In the genomic region with DNA sequence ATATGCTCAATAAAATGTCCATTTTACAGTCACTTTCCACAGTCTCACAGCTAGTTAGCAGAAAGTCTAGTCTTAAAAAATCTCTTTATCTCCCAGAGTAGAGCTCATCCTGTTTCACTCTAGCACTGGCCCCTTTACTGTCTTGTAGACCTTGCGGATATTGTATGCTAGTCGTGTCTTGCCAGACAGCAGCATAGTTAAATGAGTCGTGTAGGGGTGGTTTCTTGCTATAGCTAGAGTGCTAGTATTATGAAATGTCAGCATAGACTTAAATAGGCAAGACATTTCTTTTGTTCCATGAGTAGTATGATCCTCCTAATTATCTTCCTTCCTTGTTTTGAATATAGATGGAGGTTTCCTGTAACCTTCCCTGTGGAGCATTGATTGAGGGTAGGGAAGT, we compare ENCODE assay signal across 18 cellular contexts.
DNase-seq lines count a peak whose midpoint lies in the region; ATAC-seq and TF ChIP-seq lines count a peak whose summit lies in the region.
"Had no signal": no experiment of that assay in that cellular context is flagged by ENCODE, and none has a peak within 500 bp of the region (broad histone marks: within the 10 kb centered on the region; RNA-seq: fewer than 3 reads in every experiment).

No MANE protein-coding gene starts in this region.

- no peaks in the 10 kb centered on the region for H3K79me2 ChIP-seq in PC-3 (ENCODE audit: low read length)

- no peaks in the 10 kb centered on the region for H3K4me1 ChIP-seq in A673 (ENCODE audit: insufficient read depth, low read length, poor library complexity, severe bottlenecking)
- H3K4me1 ChIP-seq in PC-3 (ENCODE audit: insufficient read depth, low read length): peaks cover 76% of the 10 kb centered on the region
- H3K4me1 ChIP-seq: BLaER1, HAP-1 had no signal

- H3K9me2 ChIP-seq in PC-3 (replicated peaks; ENCODE audit: low read length): no peaks in the 10 kb centered on the region

- no peaks in the 10 kb centered on the region for H3K36me3 ChIP-seq in A673 (ENCODE audit: insufficient read depth, low read length, poor library complexity, severe bottlenecking)
- H3K36me3 ChIP-seq in PC-3 (ENCODE audit: low read depth, low read length): no peaks in the 10 kb centered on the region; the same call in 1 of the 2 replicates
- H3K36me3 ChIP-seq: BLaER1, HAP-1 had no signal

- no peaks in the 10 kb centered on the region for H4K20me1 ChIP-seq in PC-3 (ENCODE audit: low read length)
- H4K20me1 ChIP-seq: BLaER1 had no signal

- no peaks in the 10 kb centered on the region for H3K9me3 ChIP-seq in A673 (ENCODE audit: low read depth, low read length, poor library complexity, severe bottlenecking)
- no peaks in the 10 kb centered on the region for H3K9me3 ChIP-seq in PC-3 (ENCODE audit: low read length)
- H3K9me3 ChIP-seq: BLaER1, HAP-1 had no signal

- TF ChIP-seq CTCF in A673 (conservative IDR thresholded peaks at IDR 0.05; ENCODE audit: low read depth, low read length) (no peak), PC-3 (conservative IDR thresholded peaks at IDR 0.05; ENCODE audit: low read depth, low read length) (no peak), epithelial cell of esophagus (IDR thresholded peaks at IDR 0.05; ENCODE audit: insufficient read depth, low read depth, low read length, missing control alignments) (no peak)

- no peak overlapping the region for H3K9ac ChIP-seq in PC-3 (ENCODE audit: low read length)
- H3K9ac ChIP-seq: BLaER1 had no signal

- H3K27me3 ChIP-seq in A673 (replicated peaks; ENCODE audit: insufficient read depth, low read depth, low read length, poor library complexity): no peaks in the 10 kb centered on the region
- no peaks in the 10 kb centered on the region for H3K27me3 ChIP-seq in PC-3 (ENCODE audit: low read length)
- H3K27me3 ChIP-seq: BLaER1 had no signal

- POLR2A ChIA-PET in A673 (lab: Charles Lee; ENCODE audit: low non-redundant PET) (no interaction called here), PC-3 (lab: Charles Lee; ENCODE audit: unreplicated experiment) (no interaction called here)

- intact Hi-C loops in A673 (cut with micrococcal nuclease; ENCODE audit: unreplicated experiment) (no loop called here), PC-3 (cut with micrococcal nuclease) (loop anchor here (5.0 to 10.0 kb wide), 3 partner anchors 84 to 428 kb away; no protein-coding TSS in a partner anchor)

- no peak overlapping the region for H3K4me2 ChIP-seq in PC-3 (ENCODE audit: low read length)
- H3K4me2 ChIP-seq: BLaER1 had no signal

- H3F3A ChIP-seq in PC-3 (ENCODE audit: low read length, unreplicated experiment): peaks cover 19% of the 10 kb centered on the region

- ATAC-seq in PC-3: no peak
- ATAC-seq in HG03354 (IDR thresholded peaks at IDR 0.05; ENCODE audit: poor library complexity, severe bottlenecking, unreplicated experiment): no peak
- ATAC-seq in GM18502 (IDR thresholded peaks at IDR 0.05; ENCODE audit: poor library complexity, unreplicated experiment): no peak
- no peak for ATAC-seq in HG03196 (IDR thresholded peaks at IDR 0.05; ENCODE audit: unreplicated experiment)
- ATAC-seq: GM12878 had no signal

- BruUV-seq in A673 (replicated peaks; lab: Mats Ljungman, UMichigan) (no TSS peak), PC-3 (replicated peaks; lab: Mats Ljungman, UMichigan) (no TSS peak)

- no peak overlapping the region for H3K27ac ChIP-seq in A673 (ENCODE audit: low read depth, low read length, poor library complexity, severe bottlenecking)
- H3K27ac ChIP-seq in PC-3 (ENCODE audit: low read length): no peak overlapping the region
- H3K27ac ChIP-seq: BLaER1 had no signal

- DNase-seq in A673 (ENCODE audit: low spot score): peak; percentile 21
- DNase-seq in HCEC 1CT: peak; percentile 17
- peak; percentile 33 for DNase-seq in PC-3
- DNase-seq in epithelial cell of esophagus (ENCODE audit: low read depth): peak; percentile 57
- no peak for DNase-seq in T-helper 9 cell
- DNase-seq: CD4-positive, alpha-beta T cell; CD8-positive, alpha-beta memory T cell; DMS 273 treated with DMSO at 0.1 percent for 48 hours; DMS79; EL; GDM1; GOT3 had no signal

- CTCF ChIA-PET in A673 (lab: Charles Lee) (no interaction called here), PC-3 (lab: Charles Lee) (no interaction called here)

- H3K4me3 ChIP-seq in A673 (ENCODE audit: low read depth, low read length, poor library complexity, severe bottlenecking): no peak overlapping the region
- no peak overlapping the region for H3K4me3 ChIP-seq in PC-3 (ENCODE audit: low read length)
- H3K4me3 ChIP-seq in epithelial cell of esophagus (ENCODE audit: low read length): no peak overlapping the region
- H3K4me3 ChIP-seq: BLaER1, GM12878, HAP-1 had no signal

- H2AFZ ChIP-seq in PC-3 (ENCODE audit: low read length): no peak overlapping the region
